Comparison of ENCODE assay signal across 17 cellular contexts in the genomic region with DNA sequence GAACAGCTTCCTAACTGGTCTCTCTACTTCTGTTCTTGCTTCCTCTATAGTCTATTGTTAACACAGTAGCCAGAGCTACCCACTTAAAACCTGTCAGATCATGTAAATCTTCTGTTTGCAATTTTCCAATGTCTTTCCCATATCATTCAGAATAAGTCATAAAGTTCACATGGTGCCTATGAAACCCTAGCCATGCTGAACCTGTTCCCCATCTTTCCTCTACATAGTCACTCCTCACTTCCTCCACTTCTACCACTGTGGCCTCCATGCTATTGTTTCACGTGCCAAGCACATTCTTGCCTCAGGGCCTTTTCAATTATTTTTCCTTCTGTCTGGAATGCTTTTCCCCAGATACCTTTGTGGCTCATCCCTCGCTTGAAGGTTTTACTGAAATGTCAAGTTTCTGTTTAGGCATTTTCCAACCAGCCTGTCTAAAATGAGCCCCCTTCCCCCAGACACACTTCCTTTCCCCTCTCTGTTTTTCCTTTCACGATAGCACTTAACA.
"Had no signal": no experiment of that assay in that cellular context is flagged by ENCODE, and none has a peak within 500 bp of the region (broad histone marks: within the 10 kb centered on the region; RNA-seq: fewer than 3 reads in every experiment).

No MANE protein-coding gene starts in this region.

- H3K4me1 ChIP-seq: gastrocnemius medialis, lower lobe of right lung, pancreas had no signal

- H3K4me3 ChIP-seq: coronary artery, gastrocnemius medialis, left ventricle myocardium inferior, lower lobe of right lung, pancreas had no signal

- H3K36me3 ChIP-seq: gastrocnemius medialis, left ventricle myocardium inferior, lower lobe of right lung, pancreas had no signal

- DNase-seq: effector CD8-positive, alpha-beta T cell; gastrocnemius medialis; kidney; left cardiac atrium; left ventricle myocardium inferior; lower lobe of right lung; midbrain; occipital lobe; pancreas; right cardiac atrium; small intestine; stimulated activated CD4-positive, alpha-beta T cell treated with anti-CD3 and anti-CD28 coated beads, Interleukin-12 subunit alpha, Interleukin-12 subunit beta, amount 100 ng/mL, for 4 hours; stimulated activated CD4-positive, alpha-beta T cell treated with anti-CD3 and anti-CD28 coated beads, Interleukin-2, amount 100 ng/mL, for 48 hours; stimulated activated naive CD4-positive, alpha-beta T cell treated with Interleukin-2 at 50 U/mL for 16 hours had no signal

- H3K27ac ChIP-seq: coronary artery, gastrocnemius medialis, left ventricle myocardium inferior, lower lobe of right lung, pancreas had no signal

- ATAC-seq: esophagus mucosa; gastrocnemius medialis; left cardiac atrium; lower lobe of right lung; natural killer cell treated with Interleukin-12 subunit alpha and Interleukin-12 subunit beta and Interleukin-15 and Interleukin-18, amount 100 ng/mL, for 72 hours; pancreas; right cardiac atrium had no signal

- H3K27me3 ChIP-seq: gastrocnemius medialis, pancreas had no signal

- H3K9me3 ChIP-seq: gastrocnemius medialis, left ventricle myocardium inferior, lower lobe of right lung, pancreas had no signal
